In the genomic region with DNA sequence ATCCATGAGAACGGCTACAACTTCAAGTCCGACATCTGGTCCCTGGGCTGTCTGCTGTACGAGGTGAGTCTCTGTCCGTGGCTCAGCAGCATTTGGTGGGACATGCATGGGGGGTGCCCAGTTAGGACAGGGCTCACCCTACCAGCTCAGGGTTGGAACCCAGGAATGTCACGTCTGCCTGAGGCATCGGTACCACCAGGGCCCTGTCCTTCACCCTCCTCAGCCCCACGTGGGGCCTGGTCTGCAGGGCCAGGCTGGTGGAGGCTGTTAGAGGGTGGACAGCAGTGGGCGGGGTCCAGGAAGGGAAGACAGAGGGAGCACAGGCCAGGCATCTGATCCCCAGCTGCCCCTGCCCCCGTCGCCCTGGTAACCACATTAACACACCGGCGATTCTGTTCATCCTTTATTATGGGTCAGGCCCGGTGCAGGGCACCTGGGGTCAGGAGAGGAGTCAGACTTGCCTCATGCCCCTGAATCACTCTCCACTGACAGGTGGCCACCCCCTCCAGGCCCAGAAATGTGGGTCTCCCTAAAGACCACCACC, we compare ENCODE assay signal across 15 cellular contexts.
"Had no signal": no experiment of that assay in that cellular context is flagged by ENCODE, and none has a peak within 500 bp of the region (broad histone marks: within the 10 kb centered on the region; RNA-seq: fewer than 3 reads in every experiment).

No MANE protein-coding gene starts in this region.

- H3K27me3 ChIP-seq: ovary, stomach had no signal

- H3K27ac ChIP-seq: ovary, stomach, thoracic aorta had no signal

- H3K4me3 ChIP-seq: mucosa of descending colon, ovary, stomach, thoracic aorta had no signal

- H3K27ac Mint-ChIP-seq: activated naive CD4-positive, alpha-beta T cell treated with anti-CD3 and anti-CD28 coated beads for 36 hours; natural killer cell; T-cell had no signal

- H3K36me3 Mint-ChIP-seq: natural killer cell had no signal

- H3K4me3 Mint-ChIP-seq: activated naive CD4-positive, alpha-beta T cell treated with anti-CD3 and anti-CD28 coated beads for 36 hours; natural killer cell; T-cell had no signal

- H3K4me1 Mint-ChIP-seq: T-cell had no signal

- H3K36me3 ChIP-seq: ovary had no signal

- H3K9me3 ChIP-seq: mucosa of descending colon, thoracic aorta had no signal

- H3K9me3 Mint-ChIP-seq: natural killer cell had no signal

- FAIRE-seq: frontal cortex had no signal

- DNase-seq: activated CD4-positive, alpha-beta T cell treated with anti-CD3 and anti-CD28 coated beads for 48 hours; activated CD8-positive, alpha-beta memory T cell treated with anti-CD3 and anti-CD28 coated beads for 24 hours; activated naive CD4-positive, alpha-beta T cell treated with anti-CD3 and anti-CD28 coated beads for 36 hours; central memory CD4-positive, alpha-beta T cell; effector memory CD4-positive, alpha-beta T cell; mammary epithelial cell; natural killer cell; ovary; stimulated activated CD4-positive, alpha-beta T cell treated with anti-CD3 and anti-CD28 coated beads, Interleukin-4, amount 100 ng/mL, for 4 hours; stomach; T-cell; T1000 had no signal

- ATAC-seq: mucosa of descending colon, natural killer cell, T-cell had no signal

- H3K27me3 Mint-ChIP-seq: T-cell had no signal
